Comparison of ENCODE assay signal across 8 cellular contexts in the genomic region with DNA sequence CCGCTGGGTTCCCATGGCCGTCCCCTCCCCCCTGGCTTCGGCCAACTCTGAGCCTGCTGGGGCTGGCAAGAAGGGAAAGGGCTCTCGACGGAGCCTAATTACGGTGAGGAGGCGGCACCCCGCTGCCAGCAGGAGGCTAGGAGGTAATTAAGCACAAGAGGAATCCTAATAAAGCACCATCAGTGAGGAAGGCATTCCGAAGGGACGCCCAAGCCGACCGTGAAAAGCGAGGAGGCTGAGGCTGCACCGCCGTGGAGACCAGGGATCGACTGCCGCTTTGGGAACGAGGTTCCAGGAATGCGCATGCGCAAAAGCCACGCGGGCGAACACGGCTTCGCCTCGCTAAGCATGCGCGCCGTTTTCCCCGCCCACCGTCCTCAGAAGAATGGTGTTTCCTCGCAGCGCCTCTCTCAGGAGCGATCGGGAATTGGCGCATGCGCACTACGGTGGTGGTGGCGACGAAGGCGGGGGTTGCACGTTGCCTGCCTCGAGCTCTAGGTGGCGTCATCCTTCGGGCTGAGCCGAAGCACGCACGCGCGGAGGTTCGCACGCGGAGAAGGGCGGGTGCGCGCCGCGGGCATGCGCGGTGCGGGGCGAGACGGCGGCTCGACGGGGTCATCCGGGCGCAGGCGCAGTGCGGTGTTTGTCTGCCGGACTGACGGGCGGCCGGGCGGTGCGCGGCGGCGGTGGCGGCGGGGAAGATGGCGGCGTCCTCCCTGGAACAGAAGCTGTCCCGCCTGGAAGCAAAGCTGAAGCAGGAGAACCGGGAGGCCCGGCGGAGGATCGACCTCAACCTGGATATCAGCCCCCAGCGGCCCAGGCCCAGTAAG. TPM values are rescaled to one million over a fixed set of nuclear protein-coding genes. Genes with fewer than 3 reads are reported as not detected.
A peak's percentile ranks its signal among the peaks of the same experiment; 100 is the strongest.
DNase-seq lines count a peak whose midpoint lies in the region; ATAC-seq and TF ChIP-seq lines count a peak whose summit lies in the region.

A gene (plus strand): TSS at position 634 of the 830 bp plus-strand sequence. CDS start 68 bp downstream, at position 702.

- peaks cover 33% of the 10 kb centered on the region for H3K4me1 Mint-ChIP-seq in activated B cell treated with CpG ODN at 0.5 μM for 24 hours
- peaks cover 31 to 35% of the 10 kb centered on the region in 2 donors for H3K4me1 Mint-ChIP-seq in immature natural killer cell

- peak within 1 kb of the TSS; percentile 89 for H3K4me3 Mint-ChIP-seq in activated B cell treated with CpG ODN at 0.5 μM for 24 hours
- peak within 1 kb of the TSS; percentile 88 to 92 (median 91) for H3K4me3 Mint-ChIP-seq in immature natural killer cell

- POLR2A ChIA-PET in activated B cell treated with CpG ODN at 0.5 μM for 24 hours (lab: Charles Lee), result interaction anchor here (0.6 to 1.6 kb wide), 11 partner anchors 11 to 804 kb away, joined by 3 to 30 read pairs (median 5); a partner anchor contains a TSS

- H3K27me3 Mint-ChIP-seq in activated B cell treated with CpG ODN at 0.5 μM for 24 hours, result no peaks in the 10 kb centered on the region
- H3K27me3 Mint-ChIP-seq in immature natural killer cell (ENCODE audit: low read depth in 3 of 3), result peaks cover 26 to 35% (median 28%) of the 10 kb centered on the region in 3 donors

- DNase-seq in AG10803 (ENCODE audit: low read depth) (peak; percentile 98), NCI-H345 (lab: John Stamatoyannopoulos, UW) (peak; percentile 99), activated B cell treated with CpG ODN at 0.5 μM for 24 hours (peak; percentile 99), caudate nucleus (lab: John Stamatoyannopoulos, UW) (peak; percentile 76 to 100 (median 99)), immature natural killer cell (peak; percentile 100), smooth muscle cell of the brain vasculature (ENCODE audit: low read depth, low spot score) (peak; percentile 99)

- H3K27ac ChIP-seq in caudate nucleus (ENCODE audit: low read depth, low read length), result peak within 1 kb of the TSS; percentile 85

- H3K36me3 Mint-ChIP-seq in activated B cell treated with CpG ODN at 0.5 μM for 24 hours (ENCODE audit: low read depth), result peaks cover 25% of the 10 kb centered on the region
- H3K36me3 Mint-ChIP-seq in immature natural killer cell, result peaks cover 0 to 3% (median 0%) of the 10 kb centered on the region in 3 donors

- CTCF ChIA-PET in activated B cell treated with CpG ODN at 0.5 μM for 24 hours (lab: Charles Lee), result interaction anchor here (0.8 to 1.6 kb wide), 6 partner anchors 13 to 254 kb away, joined by 3 to 7 read pairs (median 4); a partner anchor contains a TSS

- H3K9me3 Mint-ChIP-seq in activated B cell treated with CpG ODN at 0.5 μM for 24 hours, result no peaks in the 10 kb centered on the region
- peaks cover 0 to 2% (median 0%) of the 10 kb centered on the region in 6 donors for H3K9me3 Mint-ChIP-seq in immature natural killer cell

- intact Hi-C loops in activated B cell treated with CpG ODN at 0.5 μM for 24 hours (cut with micrococcal nuclease), result loop anchor here (1.0 kb wide), 7 partner anchors 17 to 306 kb away; a partner anchor contains a TSS

- TF ChIP-seq CTCF in AG10803 (conservative IDR thresholded peaks at IDR 0.05; ENCODE audit: low read length) (peak; percentile 52), activated B cell treated with CpG ODN at 0.5 μM for 24 hours (IDR thresholded peaks at IDR 0.05) (no peak)

- H3K4me3 ChIP-seq in AG10803 (ENCODE audit: low read length), result peak within 1 kb of the TSS; percentile 94

- H3K27ac Mint-ChIP-seq in activated B cell treated with CpG ODN at 0.5 μM for 24 hours (peak within 1 kb of the TSS; percentile 91), immature natural killer cell (peak within 1 kb of the TSS; percentile 92 to 99 (median 98))

- ATAC-seq in GM19023 (IDR thresholded peaks at IDR 0.05; ENCODE audit: unreplicated experiment) (peak; percentile 89), HG03280 (IDR thresholded peaks at IDR 0.05; ENCODE audit: unreplicated experiment) (peak; percentile 87), activated B cell treated with CpG ODN at 0.5 μM for 24 hours (ENCODE audit: low read depth) (peak; percentile 91)

RNA-seq across cellular contexts. Expression of the gene that starts here (rescaled TPM):
- 46.3 and 52.8 TPM in 2 replicates for total RNA-seq in activated B cell treated with CpG ODN at 0.5 μM for 24 hours
- 1 to 10 TPM; 2.0 to 4.4 (median 2.7) TPM for polyA plus RNA-seq in immature natural killer cell

Comparison
In these comparisons a context has a peak if more than half of its experiments do, and no peak if none do; other contexts are left out.
1. Peak in every context shown above with its lines: DNase-seq, ATAC-seq, H3K4me3 ChIP-seq and H3K27ac ChIP-seq.